Comparison of ENCODE assay signal across 6 cellular contexts in the genomic region with DNA sequence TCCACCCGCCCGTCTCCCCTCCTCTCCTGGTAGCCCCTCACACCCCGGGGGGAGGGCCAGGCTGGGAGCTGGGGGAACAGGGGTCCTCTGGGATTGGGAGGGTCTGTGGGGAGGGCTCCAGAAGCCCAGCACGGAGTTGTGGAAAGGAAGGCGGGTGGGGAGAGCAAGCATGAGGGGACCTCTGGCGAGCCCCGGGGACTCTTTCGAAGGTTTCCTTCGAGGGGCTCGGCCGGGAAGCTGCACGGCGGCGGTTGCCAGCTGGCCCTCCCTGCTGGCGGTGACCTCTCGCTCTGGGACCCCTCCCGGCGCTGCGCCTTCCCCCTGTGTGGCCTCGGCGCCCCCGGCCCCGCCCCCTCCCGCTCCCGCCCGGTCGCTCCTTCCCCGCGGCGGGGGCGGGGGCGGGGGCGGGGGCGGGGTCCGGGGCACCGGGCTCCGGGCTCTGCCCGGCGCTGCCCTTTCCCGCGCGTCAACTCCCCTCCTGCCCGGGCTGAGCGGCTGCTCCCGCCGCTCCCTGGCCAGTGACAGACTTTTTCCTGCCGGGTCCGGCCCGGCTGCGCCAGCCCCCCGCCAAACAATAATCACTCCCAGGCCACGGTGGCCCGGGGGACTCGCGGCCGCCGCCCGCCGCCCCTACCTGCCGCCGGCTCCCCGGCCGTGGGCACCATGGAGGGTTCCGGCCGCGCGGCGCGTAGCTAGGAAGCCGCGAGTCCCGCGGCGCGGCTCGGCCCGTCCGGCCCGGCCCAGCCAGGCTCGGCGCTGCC. TPM values are rescaled to one million over a fixed set of nuclear protein-coding genes. Genes with fewer than 3 reads are reported as not detected.
A peak's percentile ranks its signal among the peaks of the same experiment; 100 is the strongest.
DNase-seq lines count a peak whose midpoint lies in the region; ATAC-seq lines count a peak whose summit lies in the region.

No MANE protein-coding gene starts in this region.

- ATAC-seq in right cardiac atrium (peak; percentile 2 to 8), HG03469 (IDR thresholded peaks at IDR 0.05; ENCODE audit: unreplicated experiment) (no peak)

- H3K27ac ChIP-seq in right cardiac atrium (ENCODE audit: low read length) (peak overlapping the region; percentile 73), urinary bladder (ENCODE audit: low read depth) (peak overlapping the region; percentile 78)

- H3K9me3 ChIP-seq in right cardiac atrium (ENCODE audit: control insufficient read depth, low read length): no peaks in the 10 kb centered on the region

- H3K4me1 ChIP-seq in right cardiac atrium (ENCODE audit: control insufficient read depth, insufficient read depth, low read length) (peaks cover 17% of the 10 kb centered on the region), urinary bladder (ENCODE audit: insufficient read depth) (peaks cover 2% of the 10 kb centered on the region)

- H3K36me3 ChIP-seq in urinary bladder (ENCODE audit: insufficient read depth): no peaks in the 10 kb centered on the region

- WGBS in right cardiac atrium: 1% methylated on average over 77 of the region's 81 CpGs
- WGBS in urinary bladder: 1% methylated on average over 81 of the region's 81 CpGs

- H3K4me3 ChIP-seq in right cardiac atrium (ENCODE audit: low read length) (peak overlapping the region; percentile 94), urinary bladder (ENCODE audit: low read depth, low read length) (peak overlapping the region; percentile 77)

- DNase-seq in activated gamma-delta T cell (lab: John Stamatoyannopoulos, UW) (peak; percentile 36), activated gamma-delta T cell treated with Interleukin-2 at 50 U/mL for 16 hours (no peak), right cardiac atrium (peak; percentile 66 to 86 (median 79)), SHP77 treated with DMSO at 0.1 percent for 48 hours (lab: John Stamatoyannopoulos, UW) (no peak)

- H3K27me3 ChIP-seq in right cardiac atrium (ENCODE audit: control insufficient read depth, insufficient read depth): no peaks in the 10 kb centered on the region

- intact Hi-C loops in right cardiac atrium (cut with DNase I): no loop called here

RNA-seq across cellular contexts. Expression of a gene that starts 1.0 kb away (rescaled TPM):
- total RNA-seq in right cardiac atrium (1 to 10 TPM; 2.9 to 6.1 (median 3.0) TPM), urinary bladder (2.7 TPM)
- polyA plus RNA-seq in right cardiac atrium (3.7 TPM), urinary bladder (9.2 TPM)

RNA-seq across cellular contexts. Expression of a gene that starts 19.1 kb away (rescaled TPM):
- 10 to 100 TPM; 53.8 to 86.6 (median 65.3) TPM for total RNA-seq in right cardiac atrium
- 124 TPM for polyA plus RNA-seq in right cardiac atrium
- total RNA-seq in urinary bladder: 8.8 TPM
- polyA plus RNA-seq in urinary bladder: 157 TPM

RNA-seq across cellular contexts. Expression of a gene that starts 19.4 kb away (rescaled TPM):
- total RNA-seq in right cardiac atrium (10 to 100 TPM in 1 of 4 donors, 1 to 10 TPM in 3; 7.9 to 11.7 (median 9.4) TPM), urinary bladder (7.5 TPM)
- polyA plus RNA-seq in right cardiac atrium (7.3 TPM), urinary bladder (16.9 TPM)

RNA-seq across cellular contexts. Expression of a gene that starts 29.2 kb away (rescaled TPM):
- 10 to 100 TPM; 73.1 to 93.4 (median 79.1) TPM for total RNA-seq in right cardiac atrium
- polyA plus RNA-seq in right cardiac atrium: 79.4 TPM
- total RNA-seq in urinary bladder: 70.6 TPM
- 85.9 TPM for polyA plus RNA-seq in urinary bladder

RNA-seq across cellular contexts. Expression of a gene that starts 31.5 kb away (rescaled TPM):
- total RNA-seq in right cardiac atrium: 1 to 10 TPM in 3 of 4 donors, under 1 TPM in 1; 0.67 to 2.7 (median 1.8) TPM
- polyA plus RNA-seq in right cardiac atrium: 0.86 TPM
- 0.42 TPM for total RNA-seq in urinary bladder
- 2.6 TPM for polyA plus RNA-seq in urinary bladder

Comparison
In these comparisons a context has a peak if more than half of its experiments do, and no peak if none do; other contexts are left out.
1. DNase-seq: peak in activated gamma-delta T cell (single experiment) and right cardiac atrium (3 of 3); none in activated gamma-delta T cell treated with Interleukin-2 at 50 U/mL for 16 hours (single experiment) and SHP77 treated with DMSO at 0.1 percent for 48 hours (single experiment).